8 cellular contexts compared by ENCODE assay signal in genomic region chr11:1050581-1051355, GRCh38. TPM values are rescaled to one million over a fixed set of nuclear protein-coding genes. Genes with fewer than 3 reads are reported as not detected.
DNase-seq lines count a peak whose midpoint lies in the region; ATAC-seq and TF ChIP-seq lines count a peak whose summit lies in the region.

No MANE protein-coding gene starts in this region.

- H3K4me1 ChIP-seq in BE2C = no peaks in the 10 kb centered on the region

- H3K27me3 Mint-ChIP-seq in activated naive CD8-positive, alpha-beta T cell treated with anti-CD3 and anti-CD28 coated beads for 36 hours = peaks cover 10% of the 10 kb centered on the region

- intact Hi-C loops in left cardiac atrium (cut with DNase I) = loop anchor here in 1 of 2 donors (5.0 to 10.0 kb wide), 2 partner anchors 126 to 203 kb away; partner anchors contain the start of gene AP2A2

- no peaks in the 10 kb centered on the region for H3K36me3 Mint-ChIP-seq in activated naive CD8-positive, alpha-beta T cell treated with anti-CD3 and anti-CD28 coated beads for 36 hours

- H3K9me3 Mint-ChIP-seq in activated naive CD8-positive, alpha-beta T cell treated with anti-CD3 and anti-CD28 coated beads for 36 hours = no peaks in the 10 kb centered on the region

- DNase-seq in BE2C (peak; percentile 69), NB4 (ENCODE audit: low read depth) (peak; percentile 72), SW 1271 (lab: John Stamatoyannopoulos, UW) (peak; percentile 40 to 56), left cardiac atrium (peak; percentile 57), retina (peak; percentile 88)
- peak; percentile 74 for DNase-seq in activated naive CD8-positive, alpha-beta T cell treated with anti-CD3 and anti-CD28 coated beads for 36 hours

- no peak overlapping the region for H3K4me3 Mint-ChIP-seq in activated naive CD8-positive, alpha-beta T cell treated with anti-CD3 and anti-CD28 coated beads for 36 hours

- H3K27ac Mint-ChIP-seq in activated naive CD8-positive, alpha-beta T cell treated with anti-CD3 and anti-CD28 coated beads for 36 hours = no peak overlapping the region

- H3K9me3 ChIP-seq in BE2C = no peaks in the 10 kb centered on the region

- no peak overlapping the region for H3K4me3 ChIP-seq in BE2C (ENCODE audit: low read depth, low read length)
- H3K4me3 ChIP-seq in NB4 (ENCODE audit: low read depth, low read length) = no peak overlapping the region

- TF ChIP-seq CTCF in BE2C (IDR thresholded peaks at IDR 0.05; ENCODE audit: low read depth, low read length) = peak; percentile 69
- peak; percentile 76 for TF ChIP-seq CTCF in NB4 (IDR thresholded peaks at IDR 0.05; ENCODE audit: low read depth, low read length)

- H3K36me3 ChIP-seq in BE2C = no peaks in the 10 kb centered on the region

- peak; percentile 63 for ATAC-seq in GM21360 (IDR thresholded peaks at IDR 0.05; ENCODE audit: unreplicated experiment)
- peak; percentile 89 to 91 for ATAC-seq in left cardiac atrium
- no peak for ATAC-seq in HG03521 (IDR thresholded peaks at IDR 0.05; ENCODE audit: unreplicated experiment)

- H3K4me1 Mint-ChIP-seq in activated naive CD8-positive, alpha-beta T cell treated with anti-CD3 and anti-CD28 coated beads for 36 hours = peaks cover 2% of the 10 kb centered on the region

- TF ChIP-seq POLR2A in NB4 (IDR thresholded peaks at IDR 0.05; ENCODE audit: extremely low read depth, insufficient read length) = no peak

- H3K27me3 ChIP-seq in BE2C = no peaks in the 10 kb centered on the region

RNA-seq across cellular contexts. Expression of gene MUC6, which starts 14.2 kb away (rescaled TPM):
- polyA plus RNA-seq in BE2C (2012; ENCODE audit: insufficient read depth, insufficient read length, low read depth) = 0.54 TPM
- not detected for total RNA-seq in activated naive CD8-positive, alpha-beta T cell treated with anti-CD3 and anti-CD28 coated beads for 36 hours
- total RNA-seq in left cardiac atrium = not detected

RNA-seq across cellular contexts. Expression of gene MUC2, which starts 23.9 kb away (rescaled TPM):
- polyA plus RNA-seq in BE2C (2012; ENCODE audit: insufficient read depth, insufficient read length, low read depth) = not detected
- not detected for total RNA-seq in activated naive CD8-positive, alpha-beta T cell treated with anti-CD3 and anti-CD28 coated beads for 36 hours
- under 1 TPM in 1 of 2 donors, not detected in 1; 0.26 TPM for total RNA-seq in left cardiac atrium
